Comparison of ENCODE assay signal across 1 cellular context in the genomic region with DNA sequence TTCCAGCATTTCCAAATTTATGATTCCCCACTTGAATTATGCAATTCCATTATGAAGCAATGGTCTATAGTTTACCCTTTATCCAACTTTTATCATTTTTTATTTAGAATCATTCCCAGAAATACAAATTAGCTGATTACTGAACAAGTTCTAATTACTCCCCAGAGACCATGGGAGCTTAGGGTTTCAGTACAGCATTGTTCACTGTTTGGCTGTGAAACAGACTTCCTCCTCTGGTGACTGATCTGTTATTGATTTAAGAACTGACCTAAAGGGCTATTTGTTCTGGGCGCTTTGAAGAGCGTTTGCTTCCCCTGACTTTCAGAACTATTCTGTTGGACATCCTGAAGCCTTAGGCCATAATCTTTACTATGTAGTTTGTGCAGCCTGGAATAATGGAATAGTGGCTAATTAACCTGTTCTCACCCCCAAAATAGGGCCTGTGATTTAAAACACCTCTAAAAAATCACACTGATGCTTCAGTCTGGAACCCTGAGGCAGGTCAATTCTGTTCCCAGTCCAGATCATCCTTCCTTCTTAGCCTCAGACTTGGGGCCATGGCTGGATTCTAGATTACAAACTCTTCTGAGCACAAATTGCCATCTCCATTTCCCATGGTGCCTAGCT.
TF ChIP-seq lines count a peak whose summit lies in the region.

No MANE protein-coding gene starts in this region.

TF ChIP-seq in HepG2, 621 proteins besides CTCF, POLR2A, EP300 and RAD21 (continued from another document and continues in another):
- TF ChIP-seq, protein P1, sequence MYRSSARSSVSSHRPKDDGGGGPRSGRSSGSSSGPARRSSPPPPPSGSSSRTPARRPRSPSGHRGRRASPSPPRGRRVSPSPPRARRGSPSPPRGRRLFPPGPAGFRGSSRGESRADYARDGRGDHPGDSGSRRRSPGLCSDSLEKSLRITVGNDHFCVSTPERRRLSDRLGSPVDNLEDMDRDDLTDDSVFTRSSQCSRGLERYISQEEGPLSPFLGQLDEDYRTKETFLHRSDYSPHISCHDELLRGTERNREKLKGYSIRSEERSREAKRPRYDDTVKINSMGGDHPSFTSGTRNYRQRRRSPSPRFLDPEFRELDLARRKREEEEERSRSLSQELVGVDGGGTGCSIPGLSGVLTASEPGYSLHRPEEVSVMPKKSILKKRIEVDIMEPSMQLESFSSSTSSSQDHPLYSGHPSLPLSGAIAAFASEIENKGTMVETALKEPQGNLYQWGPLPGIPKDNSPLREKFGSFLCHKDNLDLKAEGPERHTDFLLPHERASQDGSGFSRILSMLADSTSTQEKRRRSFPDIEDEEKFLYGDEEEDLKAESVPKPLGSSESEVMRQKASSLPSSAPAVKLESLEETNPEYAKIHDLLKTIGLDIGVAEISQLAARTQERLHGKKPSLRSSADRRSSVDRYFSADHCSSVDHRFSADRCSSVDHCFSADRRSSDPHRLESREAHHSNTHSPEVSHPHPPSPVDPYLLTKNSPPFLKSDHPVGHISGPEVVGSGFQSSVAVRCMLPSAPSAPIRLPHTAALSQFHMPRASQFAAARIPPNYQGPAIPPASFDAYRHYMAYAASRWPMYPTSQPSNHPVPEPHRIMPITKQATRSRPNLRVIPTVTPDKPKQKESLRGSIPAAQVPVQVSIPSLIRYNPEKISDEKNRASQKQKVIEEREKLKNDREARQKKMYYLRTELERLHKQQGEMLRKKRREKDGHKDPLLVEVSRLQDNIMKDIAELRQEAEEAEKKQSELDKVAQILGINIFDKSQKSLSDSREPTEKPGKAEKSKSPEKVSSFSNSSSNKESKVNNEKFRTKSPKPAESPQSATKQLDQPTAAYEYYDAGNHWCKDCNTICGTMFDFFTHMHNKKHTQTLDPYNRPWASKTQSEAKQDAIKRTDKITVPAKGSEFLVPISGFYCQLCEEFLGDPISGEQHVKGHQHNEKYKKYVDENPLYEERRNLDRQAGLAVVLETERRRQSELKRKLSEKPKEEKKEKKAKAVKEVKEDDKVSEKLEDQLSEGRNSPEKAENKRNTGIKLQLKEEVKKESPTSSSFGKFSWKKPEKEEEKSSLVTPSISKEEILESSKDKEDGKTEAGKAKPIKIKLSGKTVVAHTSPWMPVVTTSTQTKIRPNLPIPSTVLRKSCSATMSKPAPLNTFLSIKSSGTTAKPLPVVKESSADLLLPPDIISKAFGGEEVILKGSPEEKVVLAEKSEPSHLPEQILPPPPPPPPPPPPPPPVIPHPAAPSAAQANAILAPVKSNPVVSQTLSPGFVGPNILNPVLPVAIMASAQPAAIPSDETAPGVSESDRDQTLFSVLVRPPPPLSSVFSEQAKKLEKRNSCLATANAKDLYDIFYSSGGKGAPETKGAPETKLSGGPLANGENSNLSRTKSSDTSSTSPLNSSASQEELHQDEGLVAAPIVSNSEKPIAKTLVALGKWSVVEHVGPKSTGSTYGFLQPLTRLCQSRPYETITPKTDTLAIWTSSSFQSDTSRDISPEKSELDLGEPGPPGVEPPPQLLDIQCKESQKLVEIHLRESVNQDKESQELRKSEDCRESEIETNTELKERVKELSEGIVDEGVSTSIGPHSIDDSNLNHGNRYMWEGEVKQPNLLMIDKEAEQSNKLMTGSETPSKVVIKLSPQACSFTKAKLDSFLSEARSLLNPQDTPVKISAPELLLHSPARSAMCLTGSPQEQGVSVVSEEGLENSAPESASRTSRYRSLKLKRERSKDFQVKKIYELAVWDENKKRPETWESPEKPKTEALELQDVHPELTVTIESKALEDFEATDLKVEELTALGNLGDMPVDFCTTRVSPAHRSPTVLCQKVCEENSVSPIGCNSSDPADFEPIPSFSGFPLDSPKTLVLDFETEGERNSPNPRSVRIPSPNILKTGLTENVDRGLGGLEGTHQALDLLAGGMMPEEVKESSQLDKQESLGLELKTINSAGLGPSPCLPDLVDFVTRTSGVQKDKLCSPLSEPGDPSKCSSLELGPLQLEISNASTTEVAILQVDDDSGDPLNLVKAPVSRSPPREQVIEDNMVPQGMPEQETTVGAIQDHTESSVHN (CRISPR knock-in tag; IDR thresholded peaks at IDR 0.05), result no peak
- TF ChIP-seq WIZ (CRISPR knock-in tag; IDR thresholded peaks at IDR 0.05), result no peak
- no peak for TF ChIP-seq CBFB (CRISPR knock-in tag; IDR thresholded peaks at IDR 0.05)
- TF ChIP-seq CREB1 (IDR thresholded peaks at IDR 0.05), result no peak
- 0 out of 2 replicates have a peak, but pooled peaks have one; percentile 31 for TF ChIP-seq CREB1 (CRISPR knock-in tag; IDR thresholded peaks at IDR 0.05)
- TF ChIP-seq ZKSCAN5 (CRISPR knock-in tag; IDR thresholded peaks at IDR 0.05), result no peak
- TF ChIP-seq NFKBIZ (CRISPR knock-in tag; IDR thresholded peaks at IDR 0.05), result 0 out of 2 replicates have a peak, but pooled peaks have one; percentile 61
- no peak for TF ChIP-seq PHF5A (CRISPR knock-in tag; IDR thresholded peaks at IDR 0.05; ENCODE audit: low read depth, unreplicated experiment)
- TF ChIP-seq, protein P2, sequence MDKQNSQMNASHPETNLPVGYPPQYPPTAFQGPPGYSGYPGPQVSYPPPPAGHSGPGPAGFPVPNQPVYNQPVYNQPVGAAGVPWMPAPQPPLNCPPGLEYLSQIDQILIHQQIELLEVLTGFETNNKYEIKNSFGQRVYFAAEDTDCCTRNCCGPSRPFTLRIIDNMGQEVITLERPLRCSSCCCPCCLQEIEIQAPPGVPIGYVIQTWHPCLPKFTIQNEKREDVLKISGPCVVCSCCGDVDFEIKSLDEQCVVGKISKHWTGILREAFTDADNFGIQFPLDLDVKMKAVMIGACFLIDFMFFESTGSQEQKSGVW (CRISPR knock-in tag; IDR thresholded peaks at IDR 0.05; ENCODE audit: borderline replicate concordance), result no peak
- peak; percentile 73 for TF ChIP-seq ERF (CRISPR knock-in tag; IDR thresholded peaks at IDR 0.05)
- TF ChIP-seq, protein P3, sequence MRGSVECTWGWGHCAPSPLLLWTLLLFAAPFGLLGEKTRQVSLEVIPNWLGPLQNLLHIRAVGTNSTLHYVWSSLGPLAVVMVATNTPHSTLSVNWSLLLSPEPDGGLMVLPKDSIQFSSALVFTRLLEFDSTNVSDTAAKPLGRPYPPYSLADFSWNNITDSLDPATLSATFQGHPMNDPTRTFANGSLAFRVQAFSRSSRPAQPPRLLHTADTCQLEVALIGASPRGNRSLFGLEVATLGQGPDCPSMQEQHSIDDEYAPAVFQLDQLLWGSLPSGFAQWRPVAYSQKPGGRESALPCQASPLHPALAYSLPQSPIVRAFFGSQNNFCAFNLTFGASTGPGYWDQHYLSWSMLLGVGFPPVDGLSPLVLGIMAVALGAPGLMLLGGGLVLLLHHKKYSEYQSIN (CRISPR knock-in tag; IDR thresholded peaks at IDR 0.05; ENCODE audit: borderline replicate concordance), result no peak
- peak; percentile 85 for TF ChIP-seq NCOA2 (CRISPR knock-in tag; IDR thresholded peaks at IDR 0.05)
- TF ChIP-seq ZNF143 (CRISPR knock-in tag; IDR thresholded peaks at IDR 0.05), result peak; percentile 53; the same call in 1 of the 2 replicates
- no peak for TF ChIP-seq SRSF4 (IDR thresholded peaks at IDR 0.05; ENCODE audit: low read depth, low read length, poor library complexity, severe bottlenecking)
- no peak for TF ChIP-seq CHCHD3 (CRISPR knock-in tag; IDR thresholded peaks at IDR 0.05)
- peak; percentile 72 for TF ChIP-seq PHF21A (CRISPR knock-in tag; IDR thresholded peaks at IDR 0.05)
- TF ChIP-seq, protein P4, sequence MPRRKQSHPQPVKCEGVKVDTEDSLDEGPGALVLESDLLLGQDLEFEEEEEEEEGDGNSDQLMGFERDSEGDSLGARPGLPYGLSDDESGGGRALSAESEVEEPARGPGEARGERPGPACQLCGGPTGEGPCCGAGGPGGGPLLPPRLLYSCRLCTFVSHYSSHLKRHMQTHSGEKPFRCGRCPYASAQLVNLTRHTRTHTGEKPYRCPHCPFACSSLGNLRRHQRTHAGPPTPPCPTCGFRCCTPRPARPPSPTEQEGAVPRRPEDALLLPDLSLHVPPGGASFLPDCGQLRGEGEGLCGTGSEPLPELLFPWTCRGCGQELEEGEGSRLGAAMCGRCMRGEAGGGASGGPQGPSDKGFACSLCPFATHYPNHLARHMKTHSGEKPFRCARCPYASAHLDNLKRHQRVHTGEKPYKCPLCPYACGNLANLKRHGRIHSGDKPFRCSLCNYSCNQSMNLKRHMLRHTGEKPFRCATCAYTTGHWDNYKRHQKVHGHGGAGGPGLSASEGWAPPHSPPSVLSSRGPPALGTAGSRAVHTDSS (CRISPR knock-in tag; conservative IDR thresholded peaks at IDR 0.05), result no peak
- TF ChIP-seq RBM22 (optimal IDR thresholded peaks at IDR 0.05; ENCODE audit: low read length), result no peak
- TF ChIP-seq, protein P5, sequence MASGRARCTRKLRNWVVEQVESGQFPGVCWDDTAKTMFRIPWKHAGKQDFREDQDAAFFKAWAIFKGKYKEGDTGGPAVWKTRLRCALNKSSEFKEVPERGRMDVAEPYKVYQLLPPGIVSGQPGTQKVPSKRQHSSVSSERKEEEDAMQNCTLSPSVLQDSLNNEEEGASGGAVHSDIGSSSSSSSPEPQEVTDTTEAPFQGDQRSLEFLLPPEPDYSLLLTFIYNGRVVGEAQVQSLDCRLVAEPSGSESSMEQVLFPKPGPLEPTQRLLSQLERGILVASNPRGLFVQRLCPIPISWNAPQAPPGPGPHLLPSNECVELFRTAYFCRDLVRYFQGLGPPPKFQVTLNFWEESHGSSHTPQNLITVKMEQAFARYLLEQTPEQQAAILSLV (CRISPR knock-in tag; IDR thresholded peaks at IDR 0.05; ENCODE audit: borderline replicate concordance), result no peak
- TF ChIP-seq, protein P6, sequence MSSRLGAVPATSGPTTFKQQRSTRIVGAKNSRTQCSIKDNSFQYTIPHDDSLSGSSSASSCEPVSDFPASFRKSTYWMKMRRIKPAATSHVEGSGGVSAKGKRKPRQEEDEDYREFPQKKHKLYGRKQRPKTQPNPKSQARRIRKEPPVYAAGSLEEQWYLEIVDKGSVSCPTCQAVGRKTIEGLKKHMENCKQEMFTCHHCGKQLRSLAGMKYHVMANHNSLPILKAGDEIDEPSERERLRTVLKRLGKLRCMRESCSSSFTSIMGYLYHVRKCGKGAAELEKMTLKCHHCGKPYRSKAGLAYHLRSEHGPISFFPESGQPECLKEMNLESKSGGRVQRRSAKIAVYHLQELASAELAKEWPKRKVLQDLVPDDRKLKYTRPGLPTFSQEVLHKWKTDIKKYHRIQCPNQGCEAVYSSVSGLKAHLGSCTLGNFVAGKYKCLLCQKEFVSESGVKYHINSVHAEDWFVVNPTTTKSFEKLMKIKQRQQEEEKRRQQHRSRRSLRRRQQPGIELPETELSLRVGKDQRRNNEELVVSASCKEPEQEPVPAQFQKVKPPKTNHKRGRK (CRISPR knock-in tag; IDR thresholded peaks at IDR 0.05), result no peak
- TF ChIP-seq KAT8 (CRISPR knock-in tag; IDR thresholded peaks at IDR 0.05), result peak; percentile 54; the same call in 1 of the 2 replicates
- no peak for TF ChIP-seq ZSCAN25 (CRISPR knock-in tag; IDR thresholded peaks at IDR 0.05)
- TF ChIP-seq ZNF7 (CRISPR knock-in tag; IDR thresholded peaks at IDR 0.05), result no peak
- TF ChIP-seq ELF1 (CRISPR knock-in tag; IDR thresholded peaks at IDR 0.05), result 0 out of 2 replicates have a peak, but pooled peaks have one; percentile 34
- TF ChIP-seq, protein P7, sequence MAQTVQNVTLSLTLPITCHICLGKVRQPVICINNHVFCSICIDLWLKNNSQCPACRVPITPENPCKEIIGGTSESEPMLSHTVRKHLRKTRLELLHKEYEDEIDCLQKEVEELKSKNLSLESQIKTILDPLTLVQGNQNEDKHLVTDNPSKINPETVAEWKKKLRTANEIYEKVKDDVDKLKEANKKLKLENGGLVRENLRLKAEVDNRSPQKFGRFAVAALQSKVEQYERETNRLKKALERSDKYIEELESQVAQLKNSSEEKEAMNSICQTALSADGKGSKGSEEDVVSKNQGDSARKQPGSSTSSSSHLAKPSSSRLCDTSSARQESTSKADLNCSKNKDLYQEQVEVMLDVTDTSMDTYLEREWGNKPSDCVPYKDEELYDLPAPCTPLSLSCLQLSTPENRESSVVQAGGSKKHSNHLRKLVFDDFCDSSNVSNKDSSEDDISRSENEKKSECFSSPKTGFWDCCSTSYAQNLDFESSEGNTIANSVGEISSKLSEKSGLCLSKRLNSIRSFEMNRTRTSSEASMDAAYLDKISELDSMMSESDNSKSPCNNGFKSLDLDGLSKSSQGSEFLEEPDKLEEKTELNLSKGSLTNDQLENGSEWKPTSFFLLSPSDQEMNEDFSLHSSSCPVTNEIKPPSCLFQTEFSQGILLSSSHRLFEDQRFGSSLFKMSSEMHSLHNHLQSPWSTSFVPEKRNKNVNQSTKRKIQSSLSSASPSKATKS (CRISPR knock-in tag; IDR thresholded peaks at IDR 0.05), result no peak
- TF ChIP-seq KAT2B (IDR thresholded peaks at IDR 0.05; ENCODE audit: borderline replicate concordance, low read depth, low read length), result no peak
- no peak for TF ChIP-seq ZNF354B (CRISPR knock-in tag; IDR thresholded peaks at IDR 0.05)
- peak; percentile 67 for TF ChIP-seq BCL6 (CRISPR knock-in tag; IDR thresholded peaks at IDR 0.05)
- peak; percentile 79 for TF ChIP-seq MED1 (CRISPR knock-in tag; IDR thresholded peaks at IDR 0.05)
- TF ChIP-seq, protein P8, sequence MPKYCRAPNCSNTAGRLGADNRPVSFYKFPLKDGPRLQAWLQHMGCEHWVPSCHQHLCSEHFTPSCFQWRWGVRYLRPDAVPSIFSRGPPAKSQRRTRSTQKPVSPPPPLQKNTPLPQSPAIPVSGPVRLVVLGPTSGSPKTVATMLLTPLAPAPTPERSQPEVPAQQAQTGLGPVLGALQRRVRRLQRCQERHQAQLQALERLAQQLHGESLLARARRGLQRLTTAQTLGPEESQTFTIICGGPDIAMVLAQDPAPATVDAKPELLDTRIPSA (CRISPR knock-in tag; IDR thresholded peaks at IDR 0.05; ENCODE audit: borderline replicate concordance), result no peak
- TF ChIP-seq THYN1 (CRISPR knock-in tag; IDR thresholded peaks at IDR 0.05; ENCODE audit: borderline replicate concordance, low read depth), result no peak
- TF ChIP-seq, protein P9, sequence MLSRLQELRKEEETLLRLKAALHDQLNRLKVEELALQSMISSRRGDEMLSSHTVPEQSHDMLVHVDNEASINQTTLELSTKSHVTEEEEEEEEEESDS (CRISPR knock-in tag; IDR thresholded peaks at IDR 0.05; ENCODE audit: borderline replicate concordance), result no peak
- no peak for TF ChIP-seq ZNF577 (CRISPR knock-in tag; IDR thresholded peaks at IDR 0.05; ENCODE audit: borderline replicate concordance, low read depth)
- TF ChIP-seq KLF6 (CRISPR knock-in tag; IDR thresholded peaks at IDR 0.05), result no peak
- peak; percentile 60; the same call in 1 of the 2 replicates for TF ChIP-seq FOXO1 (CRISPR knock-in tag; IDR thresholded peaks at IDR 0.05)
- no peak for TF ChIP-seq KDM5B (CRISPR knock-in tag; IDR thresholded peaks at IDR 0.05; ENCODE audit: borderline replicate concordance)
- TF ChIP-seq ZNF496 (CRISPR knock-in tag; IDR thresholded peaks at IDR 0.05; ENCODE audit: insufficient replicate concordance), result no peak
- TF ChIP-seq MED13 (CRISPR knock-in tag; IDR thresholded peaks at IDR 0.05), result no peak
